In genomic region chr10:45672201-45673073, GRCh38 we compare ENCODE assay signal across 8 cellular contexts. TPM values are rescaled to one million over a fixed set of nuclear protein-coding genes. Genes with fewer than 3 reads are reported as not detected.
DNase-seq lines count a peak whose midpoint lies in the region; ATAC-seq, FAIRE-seq and TF ChIP-seq lines count a peak whose summit lies in the region.

Gene ZFAND4, minus strand, starts transcription at chr10:45672772. Its CDS starts 9,047 bp downstream, at chr10:45663725.

- peak; percentile 98 for ATAC-seq in gastroesophageal sphincter

- peak within 1 kb of the TSS; percentile 88 for H2AFZ ChIP-seq in Loucy (ENCODE audit: low read length)

- H3K9me2 ChIP-seq in Loucy (replicated peaks; ENCODE audit: low read depth, low read length) = no peaks in the 10 kb centered on the region

- no peak for TF ChIP-seq EP300 in gastroesophageal sphincter (IDR thresholded peaks at IDR 0.05)

- H3K4me3 ChIP-seq in Loucy (ENCODE audit: low read length, poor library complexity, severe bottlenecking) (peak within 1 kb of the TSS; percentile 79), SJCRH30 (peak within 1 kb of the TSS; percentile 65), gastroesophageal sphincter (peak within 1 kb of the TSS; percentile 78 to 80)

- H3K27me3 ChIP-seq in Loucy (ENCODE audit: insufficient read depth, low read length, poor library complexity, severe bottlenecking) = no peaks in the 10 kb centered on the region
- H3K27me3 ChIP-seq in SJCRH30 = no peaks in the 10 kb centered on the region
- no peaks in the 10 kb centered on the region for H3K27me3 ChIP-seq in gastroesophageal sphincter

- peak; percentile 58 for TF ChIP-seq POLR2A in H54 (IDR thresholded peaks at IDR 0.05; ENCODE audit: low read depth, low read length)
- TF ChIP-seq POLR2A in gastroesophageal sphincter (IDR thresholded peaks at IDR 0.05) = peak; percentile 58 to 75

- H3K27ac ChIP-seq in SJCRH30 = peak within 1 kb of the TSS; percentile 72
- H3K27ac ChIP-seq in gastroesophageal sphincter = peak within 1 kb of the TSS; percentile 60 to 94 (median 90)

- peak; percentile 90 for FAIRE-seq in G401.6 (lab: Jason Lieb, UNC)
- FAIRE-seq in H54 (lab: Jason Lieb, UNC) = no peak

- no peaks in the 10 kb centered on the region for H3K36me3 ChIP-seq in Loucy (ENCODE audit: insufficient read depth, low read length)
- no peaks in the 10 kb centered on the region for H3K36me3 ChIP-seq in SJCRH30
- no peaks in the 10 kb centered on the region for H3K36me3 ChIP-seq in gastroesophageal sphincter

- no peaks in the 10 kb centered on the region for H3K79me2 ChIP-seq in Loucy (ENCODE audit: insufficient read depth, low read length)

- peak; percentile 95 for DNase-seq in H54 (ENCODE audit: insufficient read length, low spot score)
- DNase-seq in SJCRH30 = peak; percentile 91 to 92
- DNase-seq in activated naive CD4-positive, alpha-beta T cell (lab: John Stamatoyannopoulos, UW) = peak; percentile 63 to 92 (median 82)
- DNase-seq in non-pigmented ciliary epithelial cell (ENCODE audit: low read depth) = peak; percentile 82
- DNase-seq in superior temporal gyrus (ENCODE audit: extremely low spot score) = peak; percentile 91

- H4K20me1 ChIP-seq in Loucy (ENCODE audit: insufficient read depth, low read length, poor library complexity, severe bottlenecking) = no peaks in the 10 kb centered on the region

- peak within 1 kb of the TSS; percentile 70 for H3K4me2 ChIP-seq in Loucy (ENCODE audit: low read depth, low read length, poor library complexity, severe bottlenecking)

- peak; percentile 49 for TF ChIP-seq CTCF in Loucy (conservative IDR thresholded peaks at IDR 0.05; ENCODE audit: low read length)
- peak in 3 of 4 experiments; percentile 63 to 84 (median 71) for TF ChIP-seq CTCF in gastroesophageal sphincter (IDR thresholded peaks at IDR 0.05)

- H3F3A ChIP-seq in Loucy (ENCODE audit: low read depth) = no peaks in the 10 kb centered on the region

- H3K4me1 ChIP-seq in Loucy (ENCODE audit: insufficient read depth, low read length, poor library complexity, severe bottlenecking) (peaks cover 7% of the 10 kb centered on the region), SJCRH30 (no peaks in the 10 kb centered on the region), gastroesophageal sphincter (peaks cover 0 to 20% (median 0%) of the 10 kb centered on the region in 3 donors)

- peak within 1 kb of the TSS; percentile 71 for H3K9ac ChIP-seq in Loucy (ENCODE audit: low read depth, low read length, poor library complexity, severe bottlenecking)

- 3% methylated on average over 5 of the region's 95 CpGs; no CpG with 5 or more reads in 1 of the 2 donors for WGBS in gastroesophageal sphincter (ENCODE audit: low coverage in 1 of 2), 2 donors

- H3K9me3 ChIP-seq in Loucy (ENCODE audit: insufficient read depth, low read depth, low read length) = no peaks in the 10 kb centered on the region
- H3K9me3 ChIP-seq in SJCRH30 (replicated peaks) = no peaks in the 10 kb centered on the region
- no peaks in the 10 kb centered on the region for H3K9me3 ChIP-seq in gastroesophageal sphincter

RNA-seq across cellular contexts. Expression of gene ZFAND4, which starts in this region (rescaled TPM):
- 5.1 and 5.3 TPM in 2 replicates for total RNA-seq in SJCRH30 (2014; rRNA removed; shearing (Covaris generic))
- total RNA-seq in gastroesophageal sphincter = 10 to 100 TPM; 13.7 to 20.0 (median 16.1) TPM

Comparison
In these comparisons a context has a peak if more than half of its experiments do, and no peak if none do; other contexts are left out.
1. Peak in every context shown above with its lines: DNase-seq, ATAC-seq, H3K4me3 ChIP-seq and H3K27ac ChIP-seq.